In the genomic region with DNA sequence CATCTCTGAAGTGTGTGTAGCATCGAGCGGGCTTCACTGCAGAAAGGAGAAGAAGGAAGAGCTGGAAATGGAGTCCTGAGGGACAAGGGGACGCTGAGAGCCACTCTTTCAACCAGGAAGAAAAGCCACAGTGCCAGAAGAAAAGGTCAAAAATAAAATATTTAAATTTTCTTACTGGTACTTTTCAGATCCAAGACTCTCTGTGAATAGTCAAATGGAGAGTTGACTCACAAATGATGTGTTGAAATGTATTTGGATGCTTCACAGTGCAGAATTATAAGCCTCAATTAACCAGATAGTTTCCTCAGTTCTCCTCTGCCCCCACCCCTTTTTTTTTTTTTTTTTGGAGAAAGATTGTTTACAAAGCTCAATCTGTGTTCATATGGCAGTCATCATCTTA, we compare ENCODE assay signal across 15 cellular contexts.
"Had no signal": no experiment of that assay in that cellular context is flagged by ENCODE, and none has a peak within 500 bp of the region (broad histone marks: within the 10 kb centered on the region; RNA-seq: fewer than 3 reads in every experiment).

No MANE protein-coding gene starts in this region.

- H3K9me3 Mint-ChIP-seq: neural crest cell had no signal

- ATAC-seq: heart right ventricle; naive thymus-derived CD4-positive, alpha-beta T cell had no signal

- H3K4me3 Mint-ChIP-seq: naive thymus-derived CD4-positive, alpha-beta T cell; neural crest cell had no signal

- H3K27ac Mint-ChIP-seq: naive thymus-derived CD4-positive, alpha-beta T cell had no signal

- DNase-seq: cortex of kidney; dorsolateral prefrontal cortex; effector CD8-positive, alpha-beta T cell; heart right ventricle; hypothalamus; kidney glomerular epithelial cell; mammary epithelial cell; naive thymus-derived CD4-positive, alpha-beta T cell; posterior cingulate gyrus; sigmoid colon; stimulated activated CD4-positive, alpha-beta T cell treated with anti-CD3 and anti-CD28 coated beads, Interleukin-2, amount 100 ng/mL, for 24 hours; stimulated activated CD4-positive, alpha-beta T cell treated with anti-CD3 and anti-CD28 coated beads, Interleukin-4, amount 100 ng/mL, for 4 hours; stimulated activated naive CD4-positive, alpha-beta T cell treated with Interleukin-2 at 50 U/mL for 16 hours; testis had no signal
